1 cellular context compared by ENCODE assay signal in genomic region chr14:70809238-70810214, GRCh38.
TF ChIP-seq lines count a peak whose summit lies in the region.

Gene MAP3K9 (minus strand): TSS chr14:70809513. CDS start chr14:70809171, 342 bp downstream.

TF ChIP-seq in H1, 55 proteins besides CTCF, POLR2A, EP300 and RAD21 (continued from another document):
- TF ChIP-seq, protein P1, sequence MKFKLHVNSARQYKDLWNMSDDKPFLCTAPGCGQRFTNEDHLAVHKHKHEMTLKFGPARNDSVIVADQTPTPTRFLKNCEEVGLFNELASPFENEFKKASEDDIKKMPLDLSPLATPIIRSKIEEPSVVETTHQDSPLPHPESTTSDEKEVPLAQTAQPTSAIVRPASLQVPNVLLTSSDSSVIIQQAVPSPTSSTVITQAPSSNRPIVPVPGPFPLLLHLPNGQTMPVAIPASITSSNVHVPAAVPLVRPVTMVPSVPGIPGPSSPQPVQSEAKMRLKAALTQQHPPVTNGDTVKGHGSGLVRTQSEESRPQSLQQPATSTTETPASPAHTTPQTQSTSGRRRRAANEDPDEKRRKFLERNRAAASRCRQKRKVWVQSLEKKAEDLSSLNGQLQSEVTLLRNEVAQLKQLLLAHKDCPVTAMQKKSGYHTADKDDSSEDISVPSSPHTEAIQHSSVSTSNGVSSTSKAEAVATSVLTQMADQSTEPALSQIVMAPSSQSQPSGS (IDR thresholded peaks at IDR 0.05; ENCODE audit: low read length), result peak; percentile 68; the same call in 1 of the 2 replicates
- TF ChIP-seq ASH2L (IDR thresholded peaks at IDR 0.05; ENCODE audit: low read length) (no peak), JUND (IDR thresholded peaks at IDR 0.05; ENCODE audit: low read length) (no peak), CEBPB (IDR thresholded peaks at IDR 0.05; ENCODE audit: low read depth, low read length) (no peak), PHF8 (conservative IDR thresholded peaks at IDR 0.05; ENCODE audit: low read depth, low read length) (peak; percentile 32), RFX5 (IDR thresholded peaks at IDR 0.05; ENCODE audit: borderline replicate concordance, low read depth, low read length) (no peak), SIN3A (conservative IDR thresholded peaks at IDR 0.05 in 1 of 2, IDR thresholded peaks at IDR 0.05 in 1 of 2; ENCODE audit: low read depth in 1 of 2, low read length in 2 of 2) (peak in 1 of 2 experiments; percentile 90; a peak in 2 of 4 replicates), SUZ12 (IDR thresholded peaks at IDR 0.05; ENCODE audit: low read length) (no peak), TCF12 (IDR thresholded peaks at IDR 0.05; ENCODE audit: low read depth, low read length) (no peak), SP2 (IDR thresholded peaks at IDR 0.05; ENCODE audit: low read length) (peak; percentile 48), MAX (IDR thresholded peaks at IDR 0.05) (peak; percentile 50; the same call in 1 of the 2 replicates), EGR1 (IDR thresholded peaks at IDR 0.05; ENCODE audit: borderline replicate concordance, low read depth, low read length) (no peak), RNF2 (IDR thresholded peaks at IDR 0.05; ENCODE audit: borderline replicate concordance, low read depth, low read length, missing control alignments, poor library complexity, severe bottlenecking) (no peak), CBX8 (IDR thresholded peaks at IDR 0.05; ENCODE audit: borderline replicate concordance, low read depth, low read length) (no peak), USF2 (IDR thresholded peaks at IDR 0.05; ENCODE audit: low read length) (peak; percentile 32; the same call in 1 of the 2 replicates), KDM5A (IDR thresholded peaks at IDR 0.05; ENCODE audit: low read length) (no peak), KDM1A (IDR thresholded peaks at IDR 0.05; ENCODE audit: borderline replicate concordance, low read length) (no peak; the same call in 1 of the 2 replicates), NANOG (IDR thresholded peaks at IDR 0.05; ENCODE audit: insufficient read depth, low read depth, low read length, poor library complexity, severe bottlenecking) (no peak), SP1 (IDR thresholded peaks at IDR 0.05; ENCODE audit: low read depth, low read length) (peak; percentile 84; the same call in 1 of the 2 replicates), CHD7 (IDR thresholded peaks at IDR 0.05; ENCODE audit: insufficient replicate concordance, low read length) (no peak), NRF1 (IDR thresholded peaks at IDR 0.05; ENCODE audit: low read depth, low read length) (no peak), GABPA (IDR thresholded peaks at IDR 0.05; ENCODE audit: borderline replicate concordance, insufficient read depth, low read length) (no peak), SRF (IDR thresholded peaks at IDR 0.05; ENCODE audit: low read depth, low read length) (no peak), MAFK (IDR thresholded peaks at IDR 0.05; ENCODE audit: low read depth, low read length) (no peak), ZNF274 (IDR thresholded peaks at IDR 0.05; ENCODE audit: borderline replicate concordance, extremely low read depth, low read length) (no peak), CBX5 (IDR thresholded peaks at IDR 0.05; ENCODE audit: low read depth, low read length) (no peak), KDM4A (IDR thresholded peaks at IDR 0.05; ENCODE audit: low read depth, low read length, severe bottlenecking) (peak; percentile 60), TAF1 (IDR thresholded peaks at IDR 0.05; ENCODE audit: low read depth, low read length) (peak; percentile 73), SIX5 (IDR thresholded peaks at IDR 0.05; ENCODE audit: low read depth, low read length) (no peak), SAP30 (IDR thresholded peaks at IDR 0.05; ENCODE audit: insufficient read depth, insufficient replicate concordance, low read length) (no peak), HDAC6 (IDR thresholded peaks at IDR 0.05; ENCODE audit: low read depth, low read length) (no peak), BCL11A (IDR thresholded peaks at IDR 0.05; ENCODE audit: low read depth in 2 of 2, low read length in 2 of 2) (no peak), HDAC2 (IDR thresholded peaks at IDR 0.05; ENCODE audit: borderline replicate concordance in 1 of 2, low read depth in 2 of 2, low read length in 2 of 2) (no peak), TBP (IDR thresholded peaks at IDR 0.05; ENCODE audit: low read depth, low read length) (peak; percentile 74), BRCA1 (IDR thresholded peaks at IDR 0.05; ENCODE audit: low read depth, low read length) (no peak), GTF2F1 (IDR thresholded peaks at IDR 0.05; ENCODE audit: borderline replicate concordance, low read depth, low read length) (no peak), E2F6 (IDR thresholded peaks at IDR 0.05) (no peak), CHD1 (IDR thresholded peaks at IDR 0.05; ENCODE audit: low read depth, low read length) (peak; percentile 27; the same call in 1 of the 2 replicates), CREB1 (IDR thresholded peaks at IDR 0.05) (peak; percentile 69), BACH1 (IDR thresholded peaks at IDR 0.05; ENCODE audit: low read length) (no peak), POU5F1 (IDR thresholded peaks at IDR 0.05; ENCODE audit: low read depth, low read length) (no peak), CTBP2 (IDR thresholded peaks at IDR 0.05; ENCODE audit: borderline replicate concordance, insufficient read depth, insufficient read length, low read length) (no peak), TAF7 (optimal IDR thresholded peaks at IDR 0.05; ENCODE audit: borderline replicate concordance, low read depth, low read length) (no peak), POLR2AphosphoS5 (IDR thresholded peaks at IDR 0.05; ENCODE audit: low read depth, low read length) (peak; percentile 76; the same call in 1 of the 2 replicates), SIRT6 (IDR thresholded peaks at IDR 0.05; ENCODE audit: low read length) (no peak)
- TF ChIP-seq, protein P2, sequence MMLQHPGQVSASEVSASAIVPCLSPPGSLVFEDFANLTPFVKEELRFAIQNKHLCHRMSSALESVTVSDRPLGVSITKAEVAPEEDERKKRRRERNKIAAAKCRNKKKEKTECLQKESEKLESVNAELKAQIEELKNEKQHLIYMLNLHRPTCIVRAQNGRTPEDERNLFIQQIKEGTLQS (IDR thresholded peaks at IDR 0.05; ENCODE audit: insufficient read depth, low read depth, low read length), result no peak
